Comparison of ENCODE assay signal across 12 cellular contexts in the genomic region with DNA sequence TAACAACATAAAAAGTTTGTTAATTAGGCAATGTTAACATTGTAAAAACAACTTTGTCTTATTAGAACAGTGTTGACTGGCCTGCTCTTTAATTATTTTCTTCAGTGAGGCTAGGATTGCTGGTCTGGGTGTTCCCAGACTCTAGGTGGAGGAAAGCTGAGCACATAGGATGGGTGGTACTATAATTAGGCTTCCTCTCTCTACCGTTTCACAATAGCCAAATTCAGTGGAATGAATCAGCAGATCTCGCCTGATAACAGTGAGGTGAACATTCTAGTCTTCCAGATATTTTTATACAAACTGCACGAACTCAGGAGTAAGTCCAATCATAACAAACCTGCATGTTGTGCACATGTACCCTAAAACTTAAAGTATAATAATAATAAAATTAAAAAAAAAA. TPM values are rescaled to one million over a fixed set of nuclear protein-coding genes. Genes with fewer than 3 reads are reported as not detected.
DNase-seq lines count a peak whose midpoint lies in the region; ATAC-seq, FAIRE-seq and TF ChIP-seq lines count a peak whose summit lies in the region.
"Had no signal": no experiment of that assay in that cellular context is flagged by ENCODE, and none has a peak within 500 bp of the region (broad histone marks: within the 10 kb centered on the region; RNA-seq: fewer than 3 reads in every experiment).

No MANE protein-coding gene starts in this region.

- ATAC-seq in A549 (peak in 1 of 2 experiments; percentile 67; a peak in 3 of 6 replicates), RWPE2 (ENCODE audit: low read depth) (peak; percentile 94), GM21825 (IDR thresholded peaks at IDR 0.05; ENCODE audit: unreplicated experiment) (no peak)
- ATAC-seq: activated T-cell treated with anti-CD3 and anti-CD28 coated beads, Interleukin-2, amount 50 U/mL, for 4 hours had no signal

- no peak for TF ChIP-seq CTCF in A549 (IDR thresholded peaks at IDR 0.05)
- no peak for TF ChIP-seq CTCF in RWPE2 (IDR thresholded peaks at IDR 0.05; ENCODE audit: poor library complexity, severe bottlenecking)
- TF ChIP-seq CTCF in Caco-2 (IDR thresholded peaks at IDR 0.05; ENCODE audit: insufficient read depth in 1 of 2, low read depth in 1 of 2, low read length in 1 of 2, severe bottlenecking in 1 of 2, unreplicated experiment in 1 of 2): no peak

- TF ChIP-seq EP300 in A549 (IDR thresholded peaks at IDR 0.05): no peak

- no peaks in the 10 kb centered on the region for H3K27me3 Mint-ChIP-seq in Caco-2 (ENCODE audit: insufficient read depth, unreplicated experiment)

- BruUV-seq in Caco-2 (replicated peaks; lab: Mats Ljungman, UMichigan): no TSS peak

- no peak overlapping the region for H3K4me3 Mint-ChIP-seq in Caco-2 (ENCODE audit: unreplicated experiment)
- H3K4me3 Mint-ChIP-seq: activated T-cell treated with anti-CD3 and anti-CD28 coated beads, Interleukin-2, amount 50 U/mL, for 4 hours had no signal

- H3K27ac ChIP-seq in A549: peak overlapping the region; percentile 10 to 69; a peak in 4 of 6 replicates
- no peak overlapping the region for H3K27ac ChIP-seq in RWPE2 (ENCODE audit: poor library complexity, severe bottlenecking)
- H3K27ac ChIP-seq: WERI-Rb-1 had no signal

- peak overlapping the region; percentile 29 for H3K4me2 ChIP-seq in A549

- WGBS in A549 (ENCODE audit: missing lambda C conversion rate): 12% methylated on average over 3 of the region's 3 CpGs

- no peaks in the 10 kb centered on the region for H3K9me3 Mint-ChIP-seq in Caco-2 (ENCODE audit: unreplicated experiment)
- H3K9me3 Mint-ChIP-seq: activated T-cell treated with anti-CD3 and anti-CD28 coated beads, Interleukin-2, amount 50 U/mL, for 4 hours had no signal

- in situ Hi-C loops in ACHN (cut with HindIII; ENCODE audit: low pct_ligation_motif_present, low pct_unique_long_range_greater_than_20kb, low sequenced_read_pairs): no loop called here

- H3K36me3 ChIP-seq in RWPE2 (ENCODE audit: low read depth) (no peaks in the 10 kb centered on the region), Caco-2 (ENCODE audit: control insufficient read depth, insufficient read depth, low read length) (no peaks in the 10 kb centered on the region)
- H3K36me3 ChIP-seq: WERI-Rb-1 had no signal

- H3K9me3 ChIP-seq in A549 (no peaks in the 10 kb centered on the region), RWPE2 (ENCODE audit: severe bottlenecking) (no peaks in the 10 kb centered on the region), Caco-2 (no peaks in the 10 kb centered on the region)

- no peaks in the 10 kb centered on the region for H3K27me3 ChIP-seq in RWPE2 (ENCODE audit: insufficient read depth, poor library complexity, severe bottlenecking)
- no peaks in the 10 kb centered on the region for H3K27me3 ChIP-seq in Caco-2 (replicated peaks; ENCODE audit: control insufficient read depth, insufficient read depth, low read length)

- POLR2A ChIA-PET in A549 (lab: Yijun Ruan, JAX): no interaction called here
- POLR2A ChIA-PET in Caco-2 (lab: Charles Lee): no interaction called here

- peak; percentile 12 to 55 for DNase-seq in A549 (ENCODE audit: low read depth in 1 of 2, low spot score in 1 of 2)
- DNase-seq in H54 (ENCODE audit: insufficient read length, low spot score): peak; percentile 7
- no peak for DNase-seq in RWPE2 (ENCODE audit: low spot score)
- peak; percentile 5 for DNase-seq in fibroblast of the conjunctiva (ENCODE audit: low read depth)
- DNase-seq in ACHN: no peak
- DNase-seq in Caco-2: no peak
- no peak for DNase-seq in frontal cortex (ENCODE audit: low spot score in 2 of 2)
- DNase-seq: activated T-cell treated with anti-CD3 and anti-CD28 coated beads, Interleukin-2, amount 50 U/mL, for 4 hours; NCI-H1694; WERI-Rb-1 had no signal

- no peaks in the 10 kb centered on the region for H3K4me1 Mint-ChIP-seq in Caco-2 (ENCODE audit: low read depth, unreplicated experiment)

- H3K4me1 ChIP-seq in A549: peaks cover 9% of the 10 kb centered on the region; the same call in 1 of the 3 replicates
- H3K4me1 ChIP-seq in RWPE2 (ENCODE audit: insufficient read depth, poor library complexity, severe bottlenecking): peaks cover 12% of the 10 kb centered on the region
- peaks cover 9% of the 10 kb centered on the region for H3K4me1 ChIP-seq in Caco-2

- H3K27ac Mint-ChIP-seq in Caco-2 (ENCODE audit: unreplicated experiment): no peak overlapping the region

- TF ChIP-seq POLR2A in A549 (IDR thresholded peaks at IDR 0.05; ENCODE audit: low read length) (no peak), H54 (IDR thresholded peaks at IDR 0.05; ENCODE audit: low read depth, low read length) (no peak)

- CTCF ChIA-PET in A549 (lab: Yijun Ruan, JAX): no interaction called here
- CTCF ChIA-PET in Caco-2 (lab: Charles Lee): no interaction called here

- no peak for TF ChIP-seq RAD21 in A549 (conservative IDR thresholded peaks at IDR 0.05 in 1 of 2, IDR thresholded peaks at IDR 0.05 in 1 of 2)

- H3K36me3 Mint-ChIP-seq in Caco-2 (ENCODE audit: insufficient read depth, unreplicated experiment): no peaks in the 10 kb centered on the region

- no peak overlapping the region for H3K4me3 ChIP-seq in A549
- no peak overlapping the region for H3K4me3 ChIP-seq in RWPE2 (ENCODE audit: severe bottlenecking)
- no peak overlapping the region for H3K4me3 ChIP-seq in Caco-2 (ENCODE audit: low read depth, low read length)

- intact Hi-C loops in Caco-2 (cut with micrococcal nuclease; ENCODE audit: unreplicated experiment): no loop called here

- FAIRE-seq in A549 (lab: Jason Lieb, UNC) (no peak), H54 (lab: Jason Lieb, UNC) (peak; percentile 67), frontal cortex (lab: Jason Lieb, UNC) (no peak)

TF ChIP-seq in A549, 52 proteins besides CTCF, POLR2A, EP300 and RAD21:
- TF ChIP-seq MAX (IDR thresholded peaks at IDR 0.05) (no peak), MAZ (IDR thresholded peaks at IDR 0.05; ENCODE audit: borderline replicate concordance, low read depth, low read length) (no peak), MAFK (IDR thresholded peaks at IDR 0.05; ENCODE audit: partially characterized antibody) (peak; percentile 30), GATA3 (IDR thresholded peaks at IDR 0.05; ENCODE audit: borderline replicate concordance) (peak; percentile 75), ZFP36 (IDR thresholded peaks at IDR 0.05; ENCODE audit: borderline replicate concordance, partially characterized antibody) (no peak), CEBPB (IDR thresholded peaks at IDR 0.05) (peak; percentile 23 to 72; a peak in 3 of 4 replicates), HDAC2 (IDR thresholded peaks at IDR 0.05) (no peak), HOXA7 (CRISPR knock-in tag; IDR thresholded peaks at IDR 0.05) (no peak), KDM1A (IDR thresholded peaks at IDR 0.05; ENCODE audit: low read depth) (no peak)
- TF ChIP-seq, protein P1, sequence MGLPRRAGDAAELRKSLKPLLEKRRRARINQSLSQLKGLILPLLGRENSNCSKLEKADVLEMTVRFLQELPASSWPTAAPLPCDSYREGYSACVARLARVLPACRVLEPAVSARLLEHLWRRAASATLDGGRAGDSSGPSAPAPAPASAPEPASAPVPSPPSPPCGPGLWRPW (IDR thresholded peaks at IDR 0.05): no peak
- TF ChIP-seq, protein P2, sequence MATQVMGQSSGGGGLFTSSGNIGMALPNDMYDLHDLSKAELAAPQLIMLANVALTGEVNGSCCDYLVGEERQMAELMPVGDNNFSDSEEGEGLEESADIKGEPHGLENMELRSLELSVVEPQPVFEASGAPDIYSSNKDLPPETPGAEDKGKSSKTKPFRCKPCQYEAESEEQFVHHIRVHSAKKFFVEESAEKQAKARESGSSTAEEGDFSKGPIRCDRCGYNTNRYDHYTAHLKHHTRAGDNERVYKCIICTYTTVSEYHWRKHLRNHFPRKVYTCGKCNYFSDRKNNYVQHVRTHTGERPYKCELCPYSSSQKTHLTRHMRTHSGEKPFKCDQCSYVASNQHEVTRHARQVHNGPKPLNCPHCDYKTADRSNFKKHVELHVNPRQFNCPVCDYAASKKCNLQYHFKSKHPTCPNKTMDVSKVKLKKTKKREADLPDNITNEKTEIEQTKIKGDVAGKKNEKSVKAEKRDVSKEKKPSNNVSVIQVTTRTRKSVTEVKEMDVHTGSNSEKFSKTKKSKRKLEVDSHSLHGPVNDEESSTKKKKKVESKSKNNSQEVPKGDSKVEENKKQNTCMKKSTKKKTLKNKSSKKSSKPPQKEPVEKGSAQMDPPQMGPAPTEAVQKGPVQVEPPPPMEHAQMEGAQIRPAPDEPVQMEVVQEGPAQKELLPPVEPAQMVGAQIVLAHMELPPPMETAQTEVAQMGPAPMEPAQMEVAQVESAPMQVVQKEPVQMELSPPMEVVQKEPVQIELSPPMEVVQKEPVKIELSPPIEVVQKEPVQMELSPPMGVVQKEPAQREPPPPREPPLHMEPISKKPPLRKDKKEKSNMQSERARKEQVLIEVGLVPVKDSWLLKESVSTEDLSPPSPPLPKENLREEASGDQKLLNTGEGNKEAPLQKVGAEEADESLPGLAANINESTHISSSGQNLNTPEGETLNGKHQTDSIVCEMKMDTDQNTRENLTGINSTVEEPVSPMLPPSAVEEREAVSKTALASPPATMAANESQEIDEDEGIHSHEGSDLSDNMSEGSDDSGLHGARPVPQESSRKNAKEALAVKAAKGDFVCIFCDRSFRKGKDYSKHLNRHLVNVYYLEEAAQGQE (IDR thresholded peaks at IDR 0.05): no peak

RNA-seq across cellular contexts. Expression of gene PTGDR, which starts 11.9 kb away (rescaled TPM):
- polyA plus RNA-seq in A549 (2011; rRNA removed) (not detected in 2 replicates), A549 (2017; fragmentation: RNase III; extraction: RNeasy Plus Mini Kit Qiagen cat#74134 plus additional on column Dnase treatment) (not detected in 3 replicates)
- not detected in 2 replicates for polyA plus RNA-seq in A549 (2012; cell fraction: cytosol; rRNA removed)
- not detected in 2 replicates for polyA plus RNA-seq in A549 (2012; cell fraction: nucleus; rRNA removed)
- not detected in 2 replicates for polyA minus RNA-seq in A549 (2011; rRNA and poly(A)+ RNA removed)
- total RNA-seq in Caco-2 (2022) (0.16 and 0.41 TPM in 2 replicates), frontal cortex (0.41 TPM)
- polyA plus RNA-seq: CD14-positive monocyte had no signal

RNA-seq across cellular contexts. Expression of gene PTGER2, which starts 34.7 kb away (rescaled TPM):
- polyA plus RNA-seq in A549 (2011; rRNA removed) (0.74 and 0.79 TPM in 2 replicates), A549 (2017; fragmentation: RNase III; extraction: RNeasy Plus Mini Kit Qiagen cat#74134 plus additional on column Dnase treatment) (0.51 to 1.2 TPM (median 0.55 TPM) in 3 replicates)
- 0.15 and 0.29 TPM in 2 replicates for polyA plus RNA-seq in A549 (2012; cell fraction: cytosol; rRNA removed)
- polyA plus RNA-seq in A549 (2012; cell fraction: nucleus; rRNA removed): 0.05 and 0.13 TPM in 2 replicates
- 0.19 and 0.21 TPM in 2 replicates for polyA minus RNA-seq in A549 (2011; rRNA and poly(A)+ RNA removed)
- total RNA-seq in Caco-2 (2022) (0.27 and 0.39 TPM in 2 replicates), frontal cortex (under 0.01 TPM)

Comparison
In these comparisons a context has a peak if more than half of its experiments do, and no peak if none do; other contexts are left out.
1. DNase-seq: peak in A549 (2 of 2), H54 (single experiment) and fibroblast of the conjunctiva (single experiment); none in RWPE2 (single experiment), ACHN (single experiment), Caco-2 (0 of 2) and frontal cortex (0 of 2).